Comparison of ENCODE assay signal across 1 cellular context in the genomic region with DNA sequence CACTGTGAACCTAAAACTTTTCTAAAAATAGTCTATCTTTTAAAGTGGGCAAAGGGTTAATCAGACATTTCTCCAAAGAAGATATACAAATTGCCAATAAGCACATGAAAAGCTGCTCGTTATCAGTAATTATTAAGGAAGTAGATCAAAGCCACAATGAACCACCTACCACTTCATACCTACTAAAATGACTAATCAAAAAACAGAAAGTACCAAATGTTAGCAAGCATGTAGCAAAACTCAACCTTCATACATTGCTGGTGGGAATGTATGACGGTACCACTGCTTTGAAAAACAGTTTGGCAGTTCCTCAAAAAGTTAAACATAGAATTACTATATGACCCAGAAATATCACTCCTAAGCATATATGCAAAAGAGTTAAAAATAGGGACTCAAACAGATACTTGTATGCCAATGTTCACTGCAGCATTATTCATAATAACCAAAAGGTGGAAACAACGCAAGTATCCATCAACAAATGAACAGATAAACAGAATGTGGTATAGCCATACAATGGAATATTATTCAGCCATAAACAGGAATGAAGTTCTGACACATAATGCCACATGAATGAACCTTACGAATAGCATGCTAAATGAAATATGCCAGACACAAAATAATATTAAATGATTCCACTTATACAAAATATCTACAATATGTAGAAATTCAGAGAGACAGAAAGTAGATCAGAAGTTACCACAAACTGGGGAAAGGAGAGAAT.
TF ChIP-seq lines count a peak whose summit lies in the region.

No MANE protein-coding gene starts in this region.

TF ChIP-seq in HepG2, 621 proteins besides CTCF, POLR2A, EP300 and RAD21:
- TF ChIP-seq, protein P1, sequence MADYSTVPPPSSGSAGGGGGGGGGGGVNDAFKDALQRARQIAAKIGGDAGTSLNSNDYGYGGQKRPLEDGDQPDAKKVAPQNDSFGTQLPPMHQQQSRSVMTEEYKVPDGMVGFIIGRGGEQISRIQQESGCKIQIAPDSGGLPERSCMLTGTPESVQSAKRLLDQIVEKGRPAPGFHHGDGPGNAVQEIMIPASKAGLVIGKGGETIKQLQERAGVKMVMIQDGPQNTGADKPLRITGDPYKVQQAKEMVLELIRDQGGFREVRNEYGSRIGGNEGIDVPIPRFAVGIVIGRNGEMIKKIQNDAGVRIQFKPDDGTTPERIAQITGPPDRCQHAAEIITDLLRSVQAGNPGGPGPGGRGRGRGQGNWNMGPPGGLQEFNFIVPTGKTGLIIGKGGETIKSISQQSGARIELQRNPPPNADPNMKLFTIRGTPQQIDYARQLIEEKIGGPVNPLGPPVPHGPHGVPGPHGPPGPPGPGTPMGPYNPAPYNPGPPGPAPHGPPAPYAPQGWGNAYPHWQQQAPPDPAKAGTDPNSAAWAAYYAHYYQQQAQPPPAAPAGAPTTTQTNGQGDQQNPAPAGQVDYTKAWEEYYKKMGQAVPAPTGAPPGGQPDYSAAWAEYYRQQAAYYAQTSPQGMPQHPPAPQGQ (CRISPR knock-in tag; IDR thresholded peaks at IDR 0.05; ENCODE audit: borderline replicate concordance): no peak
- TF ChIP-seq ZNF7 (CRISPR knock-in tag; IDR thresholded peaks at IDR 0.05): 0 out of 2 replicates have a peak, but pooled peaks have one; percentile 21
TF ChIP-seq in HepG2: peak in this region for 1.
